In genomic region chr5:134176523-134177196, GRCh38 we compare ENCODE assay signal across 8 cellular contexts. TPM values are rescaled to one million over a fixed set of nuclear protein-coding genes. Genes with fewer than 3 reads are reported as not detected.
A peak's percentile ranks its signal among the peaks of the same experiment; 100 is the strongest.
DNase-seq lines count a peak whose midpoint lies in the region; ATAC-seq and TF ChIP-seq lines count a peak whose summit lies in the region.

Gene SKP1, minus strand, starts transcription at chr5:134176950. Its CDS starts 2,928 bp downstream, at chr5:134174022.

- peaks cover 16% of the 10 kb centered on the region for H3K36me3 Mint-ChIP-seq in T-helper 1 cell treated with Interleukin-12 subunit alpha and Interleukin-12 subunit beta and Interleukin-4 antibody, amounts not matched to agents 30 μg/mL and 1 μg/mL, for 36 hours (ENCODE audit: low read depth)
- peaks cover 12% of the 10 kb centered on the region for H3K36me3 Mint-ChIP-seq in type B pancreatic cell

- peaks cover 9% of the 10 kb centered on the region for H3K27me3 Mint-ChIP-seq in T-helper 1 cell treated with Interleukin-12 subunit alpha and Interleukin-12 subunit beta and Interleukin-4 antibody, amounts not matched to agents 30 μg/mL and 1 μg/mL, for 36 hours (ENCODE audit: low read depth)
- no peaks in the 10 kb centered on the region for H3K27me3 Mint-ChIP-seq in type B pancreatic cell

- no peaks in the 10 kb centered on the region for H3K9me3 Mint-ChIP-seq in T-helper 1 cell treated with Interleukin-12 subunit alpha and Interleukin-12 subunit beta and Interleukin-4 antibody, amounts not matched to agents 30 μg/mL and 1 μg/mL, for 36 hours
- no peaks in the 10 kb centered on the region for H3K9me3 Mint-ChIP-seq in type B pancreatic cell

- 0% methylated on average over 83 of the region's 83 CpGs for WGBS in heart right ventricle, 2 donors

- H3K27me3 ChIP-seq in heart right ventricle = no peaks in the 10 kb centered on the region

- peak; percentile 92 for DNase-seq in GM12865 (ENCODE audit: low read depth)
- DNase-seq in NCI-H1105 (lab: John Stamatoyannopoulos, UW) = peak; percentile 46
- peak; percentile 63 for DNase-seq in amniotic epithelial cell (ENCODE audit: low read depth)
- DNase-seq in heart right ventricle = peak; percentile 84 to 87
- DNase-seq in posterior vena cava (ENCODE audit: low spot score) = peak; percentile 95
- DNase-seq in type B pancreatic cell (ENCODE audit: extremely low spot score, unreplicated experiment) = peak; percentile 90

- H3K27ac ChIP-seq in heart right ventricle = peak within 1 kb of the TSS; percentile 97 to 100 (median 100)

- ATAC-seq in HG02610 (IDR thresholded peaks at IDR 0.05; ENCODE audit: unreplicated experiment) = peak; percentile 73
- ATAC-seq in heart right ventricle = peak; percentile 89 to 95 (median 92)

- H3K4me1 Mint-ChIP-seq in T-helper 1 cell treated with Interleukin-12 subunit alpha and Interleukin-12 subunit beta and Interleukin-4 antibody, amounts not matched to agents 30 μg/mL and 1 μg/mL, for 36 hours (ENCODE audit: low read depth) = peaks cover 21% of the 10 kb centered on the region
- H3K4me1 Mint-ChIP-seq in type B pancreatic cell (ENCODE audit: unreplicated experiment) = peaks cover 12% of the 10 kb centered on the region

- intact Hi-C loops in heart right ventricle (cut with DNase I) (loop anchor here in 3 of 10 donors (5.0 to 10.0 kb wide), 2 partner anchors 51 to 188 kb away; partner anchors contain the start of genes CDKL3 (in 2 of the 3) and PPP2CA (in 1 of the 3)), posterior vena cava (cut with DNase I) (no loop called here)

- no peaks in the 10 kb centered on the region for H3K9me3 ChIP-seq in heart right ventricle

- peak within 1 kb of the TSS; percentile 95 for H3K27ac Mint-ChIP-seq in T-helper 1 cell treated with Interleukin-12 subunit alpha and Interleukin-12 subunit beta and Interleukin-4 antibody, amounts not matched to agents 30 μg/mL and 1 μg/mL, for 36 hours
- H3K27ac Mint-ChIP-seq in type B pancreatic cell = peak within 1 kb of the TSS; percentile 94

- H3K36me3 ChIP-seq in heart right ventricle = peaks cover 0 to 22% (median 16%) of the 10 kb centered on the region in 9 donors

- H3K4me3 ChIP-seq in GM12865 (ENCODE audit: low read depth, low read length) (peak within 1 kb of the TSS; percentile 87), heart right ventricle (peak within 1 kb of the TSS; percentile 57 to 99 (median 86))

- peak within 1 kb of the TSS; percentile 96 for H3K4me3 Mint-ChIP-seq in T-helper 1 cell treated with Interleukin-12 subunit alpha and Interleukin-12 subunit beta and Interleukin-4 antibody, amounts not matched to agents 30 μg/mL and 1 μg/mL, for 36 hours
- H3K4me3 Mint-ChIP-seq in type B pancreatic cell = peak within 1 kb of the TSS; percentile 93

- H3K4me1 ChIP-seq in heart right ventricle = peaks cover 6 to 52% (median 41%) of the 10 kb centered on the region in 9 donors

- TF ChIP-seq CTCF in GM12865 (IDR thresholded peaks at IDR 0.05; ENCODE audit: insufficient read depth, low read depth, low read length, missing control alignments) (no peak), heart right ventricle (IDR thresholded peaks at IDR 0.05) (peak in 1 of 9 donors; percentile 4), type B pancreatic cell (conservative IDR thresholded peaks at IDR 0.05) (no peak)

RNA-seq across cellular contexts. Expression of gene SKP1, which starts in this region (rescaled TPM):
- total RNA-seq in heart right ventricle = 100 to 1,000 TPM; 424 to 543 (median 483) TPM
- polyA plus RNA-seq in heart right ventricle = 100 to 1,000 TPM in 1 of 2 donors, 10 to 100 TPM in 1; 65.2 to 675 TPM
- 100 to 1,000 TPM; 321 to 334 TPM for total RNA-seq in posterior vena cava
- total RNA-seq in type B pancreatic cell (ENCODE audit: low replicate concordance) = 308 and 332 TPM in 2 replicates

Comparison
In these comparisons a context has a peak if more than half of its experiments do, and no peak if none do; other contexts are left out.
1. Peak in every context shown above with its lines: DNase-seq, ATAC-seq, H3K4me3 ChIP-seq and H3K27ac ChIP-seq.